In genomic region chr16:30691907-30692306, GRCh38 we compare ENCODE assay signal across 28 cellular contexts.
"Had no signal": no experiment of that assay in that cellular context is flagged by ENCODE, and none has a peak within 500 bp of the region (broad histone marks: within the 10 kb centered on the region; RNA-seq: fewer than 3 reads in every experiment).

No MANE protein-coding gene starts in this region.

- H3K4me3 ChIP-seq: left lung, lung, pancreas, skin epidermis, stomach, suprapubic skin, tibial nerve, uterus had no signal

- H3K27me3 ChIP-seq: brain microvascular endothelial cell, foreskin keratinocyte, left lung, pancreas, suprapubic skin, tibial nerve, uterus had no signal

- H3K36me3 Mint-ChIP-seq: activated CD8-positive, alpha-beta memory T cell treated with anti-CD3 and anti-CD28 coated beads, Interleukin-2, amount 10 ng/mL, durations not matched to agents 7 days and 5 days; naive thymus-derived CD4-positive, alpha-beta T cell; stimulated activated memory B cell treated with anti-CD40 and anti-IgM and Interleukin-4, amounts not matched to agents 10 μg/mL and 1 μg/mL and 100 μg/mL, for 72 hours had no signal

- H3K27me3 Mint-ChIP-seq: activated CD4-positive, alpha-beta memory T cell treated with anti-CD3 and anti-CD28 coated beads, Interleukin-2, amount 10 ng/mL, durations not matched to agents 7 days and 5 days; activated CD4-positive, alpha-beta T cell treated with anti-CD3 and anti-CD28 coated beads, Interleukin-2, amount 10 ng/mL, durations not matched to agents 24 days and 14 days; activated CD8-positive, alpha-beta memory T cell treated with anti-CD3 and anti-CD28 coated beads, Interleukin-2, amount 10 ng/mL, durations not matched to agents 7 days and 5 days; dendritic cell treated with granulocyte-macrophage colony-stimulating factor and Interleukin-4, amounts not matched to agents 40 ng/mL and 50 ng/mL, for 4 days; naive thymus-derived CD4-positive, alpha-beta T cell; stimulated activated memory B cell treated with anti-CD40 and anti-IgM and Interleukin-4, amounts not matched to agents 10 μg/mL and 1 μg/mL and 100 μg/mL, for 72 hours had no signal

- ATAC-seq: activated CD4-positive, CD25-positive, alpha-beta regulatory T cell treated with anti-CD3 and anti-CD28 coated beads, Interleukin-2, amount 50 U/mL, for 24 hours; activated CD8-positive, alpha-beta memory T cell treated with anti-CD3 and anti-CD28 coated beads, Interleukin-2, amount 10 ng/mL, durations not matched to agents 7 days and 5 days; foreskin keratinocyte; left lung; naive thymus-derived CD4-positive, alpha-beta T cell; pancreas; right cardiac atrium; stimulated activated memory B cell treated with anti-CD40 and anti-IgM and Interleukin-4, amounts not matched to agents 10 μg/mL and 1 μg/mL and 100 μg/mL, for 72 hours had no signal

- H3K4me3 Mint-ChIP-seq: activated CD4-positive, alpha-beta memory T cell treated with anti-CD3 and anti-CD28 coated beads, Interleukin-2, amount 10 ng/mL, durations not matched to agents 7 days and 5 days; activated CD4-positive, alpha-beta T cell treated with anti-CD3 and anti-CD28 coated beads, Interleukin-2, amount 10 ng/mL, durations not matched to agents 24 days and 14 days; activated CD8-positive, alpha-beta memory T cell treated with anti-CD3 and anti-CD28 coated beads, Interleukin-2, amount 10 ng/mL, durations not matched to agents 7 days and 5 days; dendritic cell treated with granulocyte-macrophage colony-stimulating factor and Interleukin-4, amounts not matched to agents 40 ng/mL and 50 ng/mL, for 4 days; naive thymus-derived CD4-positive, alpha-beta T cell; stimulated activated memory B cell treated with anti-CD40 and anti-IgM and Interleukin-4, amounts not matched to agents 10 μg/mL and 1 μg/mL and 100 μg/mL, for 72 hours; T-helper 1 cell treated with Interleukin-12 subunit alpha and Interleukin-12 subunit beta and Interleukin-4 antibody, amounts not matched to agents 30 μg/mL and 1 μg/mL, for 36 hours had no signal

- H3K9me3 Mint-ChIP-seq: activated CD4-positive, alpha-beta memory T cell treated with anti-CD3 and anti-CD28 coated beads, Interleukin-2, amount 10 ng/mL, durations not matched to agents 7 days and 5 days; activated CD4-positive, alpha-beta T cell treated with anti-CD3 and anti-CD28 coated beads, Interleukin-2, amount 10 ng/mL, durations not matched to agents 24 days and 14 days; dendritic cell treated with granulocyte-macrophage colony-stimulating factor and Interleukin-4, amounts not matched to agents 40 ng/mL and 50 ng/mL, for 4 days; naive thymus-derived CD4-positive, alpha-beta T cell; stimulated activated memory B cell treated with anti-CD40 and anti-IgM and Interleukin-4, amounts not matched to agents 10 μg/mL and 1 μg/mL and 100 μg/mL, for 72 hours; T-helper 1 cell treated with Interleukin-12 subunit alpha and Interleukin-12 subunit beta and Interleukin-4 antibody, amounts not matched to agents 30 μg/mL and 1 μg/mL, for 36 hours had no signal

- H3K9me3 ChIP-seq: left lung, pancreas, stomach, suprapubic skin, tibial nerve, uterus had no signal

- H3K27ac ChIP-seq: brain microvascular endothelial cell, foreskin keratinocyte, left lung, pancreas, skin epidermis, stomach, suprapubic skin, tibial nerve, uterus had no signal

- H3K36me3 ChIP-seq: brain microvascular endothelial cell, left lung, pancreas, stomach, suprapubic skin, tibial nerve, uterus had no signal

- DNase-seq: activated CD4-positive, alpha-beta memory T cell treated with anti-CD3 and anti-CD28 coated beads, Interleukin-2, amount 10 ng/mL, durations not matched to agents 7 days and 5 days; activated CD4-positive, alpha-beta T cell treated with anti-CD3 and anti-CD28 coated beads, Interleukin-2, amount 10 ng/mL, durations not matched to agents 24 days and 14 days; activated CD8-positive, alpha-beta memory T cell treated with anti-CD3 and anti-CD28 coated beads, Interleukin-2, amount 10 ng/mL, durations not matched to agents 7 days and 5 days; activated gamma-delta T cell; activated naive CD4-positive, alpha-beta T cell treated with anti-CD3 and anti-CD28 coated beads, Interleukin-2, amount 50 U/mL, for 16 hours; activated T-cell treated with anti-CD3 and anti-CD28 coated beads for 4 hours; aorta; brain microvascular endothelial cell; caudate nucleus; effector CD4-positive, alpha-beta T cell; foreskin keratinocyte; kidney glomerular epithelial cell; left lung; naive thymus-derived CD4-positive, alpha-beta T cell; pancreas; right cardiac atrium; stimulated activated CD4-positive, alpha-beta T cell treated with anti-CD3 and anti-CD28 coated beads, Interleukin-2, amount 100 ng/mL, for 24 hours; stomach; T1000; uterus had no signal

- H3K27ac Mint-ChIP-seq: activated CD4-positive, alpha-beta T cell treated with anti-CD3 and anti-CD28 coated beads, Interleukin-2, amount 10 ng/mL, durations not matched to agents 24 days and 14 days; activated CD8-positive, alpha-beta memory T cell treated with anti-CD3 and anti-CD28 coated beads, Interleukin-2, amount 10 ng/mL, durations not matched to agents 7 days and 5 days; dendritic cell treated with granulocyte-macrophage colony-stimulating factor and Interleukin-4, amounts not matched to agents 40 ng/mL and 50 ng/mL, for 4 days; stimulated activated memory B cell treated with anti-CD40 and anti-IgM and Interleukin-4, amounts not matched to agents 10 μg/mL and 1 μg/mL and 100 μg/mL, for 72 hours had no signal

- H3K4me1 ChIP-seq: foreskin keratinocyte, pancreas, uterus had no signal
